In the genomic region with DNA sequence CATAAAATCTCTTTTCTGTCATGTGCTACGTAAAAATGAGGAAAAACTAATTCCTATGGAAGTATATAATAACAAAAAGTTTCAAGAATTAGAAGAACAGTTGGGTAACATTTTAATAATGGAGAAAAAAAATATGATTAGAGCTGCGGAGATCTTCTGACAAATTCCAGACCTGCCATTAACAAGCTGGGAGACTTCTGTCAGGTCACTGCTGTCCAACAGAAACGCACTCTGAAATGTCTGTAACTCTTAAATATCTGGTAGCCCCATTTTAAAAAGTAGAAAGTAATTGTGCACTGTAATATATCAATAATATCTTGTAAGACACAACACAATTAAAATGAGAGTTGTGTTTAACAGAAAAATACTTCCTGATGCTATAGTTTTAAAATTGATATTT, we compare ENCODE assay signal across 20 cellular contexts. TPM values are rescaled to one million over a fixed set of nuclear protein-coding genes. Genes with fewer than 3 reads are reported as not detected.
DNase-seq lines count a peak whose midpoint lies in the region; ATAC-seq and TF ChIP-seq lines count a peak whose summit lies in the region.
"Had no signal": no experiment of that assay in that cellular context is flagged by ENCODE, and none has a peak within 500 bp of the region (broad histone marks: within the 10 kb centered on the region; RNA-seq: fewer than 3 reads in every experiment).

No MANE protein-coding gene starts in this region.

- H3K27me3 Mint-ChIP-seq in HFFc6 (ENCODE audit: insufficient read depth) (no peaks in the 10 kb centered on the region), mesothelial cell of epicardium (ENCODE audit: low read depth) (no peaks in the 10 kb centered on the region)
- H3K27me3 Mint-ChIP-seq: B cell; CD4-positive, alpha-beta T cell; CD8-positive, alpha-beta memory T cell had no signal

- POLR2A ChIA-PET in A673 (lab: Charles Lee; ENCODE audit: low non-redundant PET) = no interaction called here

- ATAC-seq in right lobe of liver = no peak
- ATAC-seq: HCT116 had no signal

- TF ChIP-seq POLR2A in right lobe of liver (IDR thresholded peaks at IDR 0.05) = no peak

- no peak overlapping the region for H3K4me3 Mint-ChIP-seq in HFFc6
- no peak overlapping the region for H3K4me3 Mint-ChIP-seq in mesothelial cell of epicardium
- H3K4me3 Mint-ChIP-seq: B cell; CD14-positive monocyte; CD4-positive, alpha-beta T cell; CD8-positive, alpha-beta memory T cell; GM23338; H9 had no signal

- peaks cover 19% of the 10 kb centered on the region for H3K36me3 Mint-ChIP-seq in HFFc6 (ENCODE audit: low read depth)
- H3K36me3 Mint-ChIP-seq in mesothelial cell of epicardium = peaks cover 9% of the 10 kb centered on the region
- H3K36me3 Mint-ChIP-seq: CD8-positive, alpha-beta memory T cell had no signal

- no peak overlapping the region for H3K9ac ChIP-seq in liver (ENCODE audit: low read depth in 1 of 2, low read length in 2 of 2)
- H3K9ac ChIP-seq: BLaER1 treated with 17β-estradiol and CSF1 and Interleukin-3, amounts not matched to agents 10 nM and 100 nM had no signal

- H3K27me3 ChIP-seq in liver (ENCODE audit: control insufficient read depth in 4 of 4, insufficient read depth in 4 of 4, low read length in 3 of 4) = no peaks in the 10 kb centered on the region
- no peaks in the 10 kb centered on the region for H3K27me3 ChIP-seq in right lobe of liver
- no peaks in the 10 kb centered on the region for H3K27me3 ChIP-seq in A673 (replicated peaks; ENCODE audit: insufficient read depth, low read depth, low read length, poor library complexity)
- H3K27me3 ChIP-seq: BLaER1 treated with 17β-estradiol and CSF1 and Interleukin-3, amounts not matched to agents 10 nM and 100 nM had no signal

- peaks cover 87% of the 10 kb centered on the region for H3K4me1 Mint-ChIP-seq in HFFc6 (ENCODE audit: low read depth)
- peaks cover 32% of the 10 kb centered on the region for H3K4me1 Mint-ChIP-seq in mesothelial cell of epicardium
- H3K4me1 Mint-ChIP-seq: B cell; CD8-positive, alpha-beta memory T cell had no signal

- 88% methylated on average over 3 of the region's 3 CpGs for WGBS in liver
- 71% methylated on average over 3 of the region's 3 CpGs for WGBS in right lobe of liver (ENCODE audit: insufficient coverage, low coverage, low lambda C conversion rate, missing lambda C conversion rate)

- H3K4me1 ChIP-seq in liver (ENCODE audit: control insufficient read depth in 4 of 4, insufficient read depth in 4 of 4, low read length in 3 of 4) = peaks cover 0 to 5% (median 0%) of the 10 kb centered on the region in 4 donors
- H3K4me1 ChIP-seq in right lobe of liver = peaks cover 0 to 2% (median 0%) of the 10 kb centered on the region in 4 donors
- H3K4me1 ChIP-seq in A673 (ENCODE audit: insufficient read depth, low read length, poor library complexity, severe bottlenecking) = no peaks in the 10 kb centered on the region

- no peaks in the 10 kb centered on the region for H3K9me3 ChIP-seq in liver (ENCODE audit: control insufficient read depth in 4 of 4, low read length in 3 of 4)
- H3K9me3 ChIP-seq in right lobe of liver = no peaks in the 10 kb centered on the region
- no peaks in the 10 kb centered on the region for H3K9me3 ChIP-seq in A673 (ENCODE audit: low read depth, low read length, poor library complexity, severe bottlenecking)

- peak overlapping the region; percentile 93 for H3K27ac Mint-ChIP-seq in HFFc6
- H3K27ac Mint-ChIP-seq in mesothelial cell of epicardium = peak overlapping the region; percentile 19
- H3K27ac Mint-ChIP-seq: B cell; CD14-positive monocyte; CD4-positive, alpha-beta T cell; CD8-positive, alpha-beta memory T cell; GM23338; H9 had no signal

- TF ChIP-seq CTCF in liver (IDR thresholded peaks at IDR 0.05; ENCODE audit: low read depth, low read length, missing input control) = no peak
- no peak for TF ChIP-seq CTCF in right lobe of liver (IDR thresholded peaks at IDR 0.05)
- TF ChIP-seq CTCF in HFFc6 (IDR thresholded peaks at IDR 0.05) = no peak
- TF ChIP-seq CTCF in mesothelial cell of epicardium (IDR thresholded peaks at IDR 0.05; ENCODE audit: unreplicated experiment) = no peak
- TF ChIP-seq CTCF in A673 (conservative IDR thresholded peaks at IDR 0.05; ENCODE audit: low read depth, low read length) = no peak

- no TSS peak for BruUV-seq in A673 (replicated peaks; lab: Mats Ljungman, UMichigan)

- H3K4me3 ChIP-seq in liver (ENCODE audit: low read depth in 1 of 3, low read length in 3 of 3) (no peak overlapping the region), right lobe of liver (no peak overlapping the region), A673 (ENCODE audit: low read depth, low read length, poor library complexity, severe bottlenecking) (no peak overlapping the region)
- H3K4me3 ChIP-seq: BLaER1 treated with 17β-estradiol and CSF1 and Interleukin-3, amounts not matched to agents 10 nM and 100 nM; GM23338 had no signal

- H3K27ac ChIP-seq in liver (ENCODE audit: low read depth in 1 of 2, low read length in 2 of 2) (no peak overlapping the region), right lobe of liver (no peak overlapping the region), A673 (ENCODE audit: low read depth, low read length, poor library complexity, severe bottlenecking) (no peak overlapping the region)
- H3K27ac ChIP-seq: BLaER1 treated with 17β-estradiol and CSF1 and Interleukin-3, amounts not matched to agents 10 nM and 100 nM had no signal

- DNase-seq in right lobe of liver (no peak), HFFc6 (no peak), SK-N-DZ (ENCODE audit: low spot score) (peak; percentile 47), mesothelial cell of epicardium (ENCODE audit: low spot score in 2 of 2, unreplicated experiment in 2 of 2) (no peak), NCI-H2081 (lab: John Stamatoyannopoulos, UW) (no peak), NCI-H345 treated with DMSO at 0.1 percent for 48 hours (lab: John Stamatoyannopoulos, UW; ENCODE audit: unreplicated experiment) (no peak), A673 (ENCODE audit: low spot score) (no peak)
- DNase-seq: Calu3; CD4-positive, alpha-beta T cell; CD8-positive, alpha-beta memory T cell; DMS53; DMS79 treated with DMSO at 0.1 percent for 48 hours; GF-D8; H9 had no signal

- no peaks in the 10 kb centered on the region for H3K9me3 Mint-ChIP-seq in HFFc6
- H3K9me3 Mint-ChIP-seq in mesothelial cell of epicardium = peaks cover 6% of the 10 kb centered on the region
- H3K9me3 Mint-ChIP-seq: CD14-positive monocyte; CD4-positive, alpha-beta T cell; GM23338; H9 had no signal

- TF ChIP-seq RAD21 in liver (IDR thresholded peaks at IDR 0.05) = no peak

- CTCF ChIA-PET in A673 (lab: Charles Lee) = no interaction called here

- intact Hi-C loops in right lobe of liver (cut with DNase I) = no loop called here
- intact Hi-C loops in A673 (cut with micrococcal nuclease; ENCODE audit: unreplicated experiment) = no loop called here

- no peaks in the 10 kb centered on the region for H3K36me3 ChIP-seq in liver (ENCODE audit: control insufficient read depth in 4 of 4, insufficient read depth in 3 of 4, low read depth in 1 of 4, low read length in 3 of 4)
- H3K36me3 ChIP-seq in right lobe of liver = no peaks in the 10 kb centered on the region
- H3K36me3 ChIP-seq in A673 (ENCODE audit: insufficient read depth, low read length, poor library complexity, severe bottlenecking) = no peaks in the 10 kb centered on the region

TF ChIP-seq in liver, 16 proteins besides CTCF, POLR2A, EP300 and RAD21:
- TF ChIP-seq, protein P1, sequence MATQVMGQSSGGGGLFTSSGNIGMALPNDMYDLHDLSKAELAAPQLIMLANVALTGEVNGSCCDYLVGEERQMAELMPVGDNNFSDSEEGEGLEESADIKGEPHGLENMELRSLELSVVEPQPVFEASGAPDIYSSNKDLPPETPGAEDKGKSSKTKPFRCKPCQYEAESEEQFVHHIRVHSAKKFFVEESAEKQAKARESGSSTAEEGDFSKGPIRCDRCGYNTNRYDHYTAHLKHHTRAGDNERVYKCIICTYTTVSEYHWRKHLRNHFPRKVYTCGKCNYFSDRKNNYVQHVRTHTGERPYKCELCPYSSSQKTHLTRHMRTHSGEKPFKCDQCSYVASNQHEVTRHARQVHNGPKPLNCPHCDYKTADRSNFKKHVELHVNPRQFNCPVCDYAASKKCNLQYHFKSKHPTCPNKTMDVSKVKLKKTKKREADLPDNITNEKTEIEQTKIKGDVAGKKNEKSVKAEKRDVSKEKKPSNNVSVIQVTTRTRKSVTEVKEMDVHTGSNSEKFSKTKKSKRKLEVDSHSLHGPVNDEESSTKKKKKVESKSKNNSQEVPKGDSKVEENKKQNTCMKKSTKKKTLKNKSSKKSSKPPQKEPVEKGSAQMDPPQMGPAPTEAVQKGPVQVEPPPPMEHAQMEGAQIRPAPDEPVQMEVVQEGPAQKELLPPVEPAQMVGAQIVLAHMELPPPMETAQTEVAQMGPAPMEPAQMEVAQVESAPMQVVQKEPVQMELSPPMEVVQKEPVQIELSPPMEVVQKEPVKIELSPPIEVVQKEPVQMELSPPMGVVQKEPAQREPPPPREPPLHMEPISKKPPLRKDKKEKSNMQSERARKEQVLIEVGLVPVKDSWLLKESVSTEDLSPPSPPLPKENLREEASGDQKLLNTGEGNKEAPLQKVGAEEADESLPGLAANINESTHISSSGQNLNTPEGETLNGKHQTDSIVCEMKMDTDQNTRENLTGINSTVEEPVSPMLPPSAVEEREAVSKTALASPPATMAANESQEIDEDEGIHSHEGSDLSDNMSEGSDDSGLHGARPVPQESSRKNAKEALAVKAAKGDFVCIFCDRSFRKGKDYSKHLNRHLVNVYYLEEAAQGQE (IDR thresholded peaks at IDR 0.05) = peak; percentile 12
- no peak for TF ChIP-seq SP1 (IDR thresholded peaks at IDR 0.05)

RNA-seq across cellular contexts. Expression of a gene that starts 15.7 kb away (rescaled TPM):
- total RNA-seq in liver (10 to 100 TPM; 17.9 to 47.9 TPM), right lobe of liver (10 to 100 TPM; 33.3 to 44.9 (median 36.6) TPM), mesothelial cell of epicardium (88.0 to 93.7 TPM (median 90.7 TPM) in 3 replicates), A673 (2021) (12.2 and 12.3 TPM in 2 replicates)
- 10 to 100 TPM; 22.5 to 43.0 TPM for polyA plus RNA-seq in liver
- total RNA-seq in HFFc6 (2021; fragmentation: NEBNext Ultra II Directional; extraction: Animal tissue kit (Norgen Biotek cat#: 25700)) = 100 to 1,000 TPM in 5 of 6 experiments, 10 to 100 TPM in 1; 99.8 to 141 (median 130) TPM
- polyA plus RNA-seq in SK-N-DZ (2014; cell fraction: cytosol; rRNA removed) = 23.5 and 25.0 TPM in 2 replicates
- 21.9 and 22.7 TPM in 2 replicates for polyA plus RNA-seq in SK-N-DZ (2014; cell fraction: nucleus; rRNA removed)
